Comparison of ENCODE assay signal across 23 cellular contexts in genomic region chr13:47112205-47112896, GRCh38.
A peak's percentile ranks its signal among the peaks of the same experiment; 100 is the strongest.
DNase-seq lines count a peak whose midpoint lies in the region; ATAC-seq and TF ChIP-seq lines count a peak whose summit lies in the region.
"Had no signal": no experiment of that assay in that cellular context is flagged by ENCODE, and none has a peak within 500 bp of the region (broad histone marks: within the 10 kb centered on the region; RNA-seq: fewer than 3 reads in every experiment).

No MANE protein-coding gene starts in this region.

- no peak overlapping the region for H3K14ac ChIP-seq in trophoblast cell (ENCODE audit: low read length)

- H4K20me1 ChIP-seq in GM23248 (ENCODE audit: insufficient read depth): no peaks in the 10 kb centered on the region

- H3K4me3 ChIP-seq in GM23248: no peak overlapping the region
- H3K4me3 ChIP-seq in trophoblast cell (ENCODE audit: low read depth, low read length): no peak overlapping the region
- H3K4me3 ChIP-seq: coronary artery, GM12878, pancreas, right lobe of liver had no signal

- H3F3A ChIP-seq in GM23248 (ENCODE audit: insufficient read depth): peaks cover 33% of the 10 kb centered on the region

- H3K23ac ChIP-seq in trophoblast cell (ENCODE audit: low read length): no peak overlapping the region

- 74% methylated on average over 4 of the region's 4 CpGs for WGBS in GM23248 (ENCODE audit: low coverage in 1 of 2, low lambda C conversion rate in 2 of 2, missing lambda C conversion rate in 2 of 2), 2 experiments
- no CpG with 5 or more reads among the region's 4 CpGs for WGBS in trophoblast cell (ENCODE audit: extremely low coverage, insufficient coverage, insufficient read length)

- H3K9me2 ChIP-seq in GM23248 (ENCODE audit: insufficient read depth): no peaks in the 10 kb centered on the region

- H3K9ac ChIP-seq in GM23248 (no peak overlapping the region), trophoblast cell (ENCODE audit: low read length) (no peak overlapping the region)

- H3K27me3 ChIP-seq in GM23248 (replicated peaks; ENCODE audit: insufficient read depth): no peaks in the 10 kb centered on the region
- H3K27me3 ChIP-seq in foreskin keratinocyte: no peaks in the 10 kb centered on the region
- H3K27me3 ChIP-seq in trophoblast cell (ENCODE audit: insufficient read depth, low read length): no peaks in the 10 kb centered on the region
- H3K27me3 ChIP-seq: pancreas, right lobe of liver had no signal

- no peaks in the 10 kb centered on the region for H3K36me3 ChIP-seq in GM23248 (ENCODE audit: low read depth)
- no peaks in the 10 kb centered on the region for H3K36me3 ChIP-seq in trophoblast cell (ENCODE audit: control insufficient read depth in 1 of 2, insufficient read depth in 2 of 2, low read length in 2 of 2)
- H3K36me3 ChIP-seq: pancreas, right lobe of liver, WERI-Rb-1 had no signal

- H3K79me1 ChIP-seq in trophoblast cell (ENCODE audit: low read length): peaks cover 17% of the 10 kb centered on the region

- H3K4me1 ChIP-seq in GM23248 (ENCODE audit: insufficient read depth) (peaks cover 34% of the 10 kb centered on the region), foreskin keratinocyte (peaks cover 29% of the 10 kb centered on the region), trophoblast cell (ENCODE audit: control insufficient read depth in 1 of 2, insufficient read depth in 2 of 2, low read length in 2 of 2) (peaks cover 21 to 22% of the 10 kb centered on the region in 2 experiments)
- H3K4me1 ChIP-seq: pancreas, right lobe of liver had no signal

- H2AFZ ChIP-seq in GM23248 (0 out of 2 replicates have a peak overlapping the region, but pooled peaks have one; percentile 16), trophoblast cell (ENCODE audit: insufficient read depth, low read length, poor library complexity) (no peak overlapping the region)

- no peaks in the 10 kb centered on the region for H3K79me2 ChIP-seq in GM23248 (ENCODE audit: insufficient read depth)
- no peaks in the 10 kb centered on the region for H3K79me2 ChIP-seq in trophoblast cell (ENCODE audit: control insufficient read depth, insufficient read depth, low read length, poor library complexity)

- CTCF ChIA-PET in RWPE1 (lab: Yijun Ruan, JAX): interaction anchor here (0.6 kb wide), 1 partner anchor 209 kb away, joined by 3 read pairs; no protein-coding TSS in a partner anchor

- H3K4me2 ChIP-seq in GM23248 (ENCODE audit: unreplicated experiment) (no peak overlapping the region), trophoblast cell (ENCODE audit: low read length) (no peak overlapping the region)

- H2BK5ac ChIP-seq in trophoblast cell (ENCODE audit: low read depth, low read length, poor library complexity): no peak overlapping the region

- no peak overlapping the region for H3K4ac ChIP-seq in trophoblast cell (ENCODE audit: low read depth, low read length)

- no peak overlapping the region for H4K12ac ChIP-seq in trophoblast cell (ENCODE audit: low read depth, low read length)

- in situ Hi-C loops in GM23248 (cut with MboI): no loop called here

- POLR2A ChIA-PET in RWPE1 (lab: Yijun Ruan, JAX; ENCODE audit: low non-redundant PET): no interaction called here

- DNase-seq in GM23248 (peak; percentile 59), RWPE1 (ENCODE audit: low spot score) (peak; percentile 30), foreskin keratinocyte (peak in 1 of 2 donors; percentile 56), trophoblast cell (no peak)
- DNase-seq: activated CD8-positive, alpha-beta T cell treated with anti-CD3 and anti-CD28 coated beads, Interleukin-2, amount 10 ng/mL, durations not matched to agents 7 days and 5 days; activated naive CD8-positive, alpha-beta T cell treated with anti-CD3 and anti-CD28 coated beads for 36 hours; activated T-cell treated with anti-CD3 and anti-CD28 coated beads, Interleukin-2, amount 50 U/mL, for 72 hours; GDM1; immature natural killer cell; KG1; NCI-H1092 treated with DMSO at 0.1 percent for 48 hours; NCI-H2107; NCI-H524; pancreas; right lobe of liver; SIG-M5; stimulated activated CD4-positive, alpha-beta T cell treated with anti-CD3 and anti-CD28 coated beads, Interleukin-1b, Interleukin-23, amount 100 ng/mL, for 48 hours; WERI-Rb-1 had no signal

- no peaks in the 10 kb centered on the region for H3K9me3 ChIP-seq in GM23248 (ENCODE audit: low read depth)
- no peaks in the 10 kb centered on the region for H3K9me3 ChIP-seq in trophoblast cell (ENCODE audit: insufficient read depth, low read depth, low read length)
- H3K9me3 ChIP-seq: pancreas, right lobe of liver had no signal

- no peak overlapping the region for H4K91ac ChIP-seq in trophoblast cell (ENCODE audit: low read depth, low read length)

- H2BK120ac ChIP-seq in trophoblast cell (ENCODE audit: insufficient read depth, low read length, poor library complexity): peak overlapping the region; percentile 70

- H3K27ac ChIP-seq in GM23248 (no peak overlapping the region; the same call in 1 of the 2 replicates), RWPE1 (no peak overlapping the region), foreskin keratinocyte (no peak overlapping the region), trophoblast cell (ENCODE audit: low read depth, low read length) (no peak overlapping the region)
- H3K27ac ChIP-seq: coronary artery, pancreas, right lobe of liver, WERI-Rb-1 had no signal

- H3K18ac ChIP-seq in trophoblast cell (ENCODE audit: low read length): no peak overlapping the region

- no peak overlapping the region for H4K8ac ChIP-seq in trophoblast cell (ENCODE audit: low read depth, low read length)

- peak; percentile 79 for ATAC-seq in foreskin keratinocyte
- no peak for ATAC-seq in GM19035 (IDR thresholded peaks at IDR 0.05; ENCODE audit: unreplicated experiment)
- ATAC-seq in GM18858 (IDR thresholded peaks at IDR 0.05; ENCODE audit: unreplicated experiment): no peak
- no peak for ATAC-seq in GM21528 (IDR thresholded peaks at IDR 0.05; ENCODE audit: low FRiP score, unreplicated experiment)
- ATAC-seq: activated CD8-positive, alpha-beta T cell treated with anti-CD3 and anti-CD28 coated beads, Interleukin-2, amount 10 ng/mL, durations not matched to agents 7 days and 5 days; activated T-cell treated with anti-CD3 and anti-CD28 coated beads, Interleukin-2, amount 50 U/mL, for 72 hours; GM12878; pancreas; right lobe of liver had no signal

- H2BK12ac ChIP-seq in trophoblast cell (ENCODE audit: low read length): no peak overlapping the region

- no peak overlapping the region for H2AK5ac ChIP-seq in trophoblast cell (ENCODE audit: low read length)

- TF ChIP-seq CTCF in RWPE1 (conservative IDR thresholded peaks at IDR 0.05; ENCODE audit: low read depth) (no peak), foreskin keratinocyte (conservative IDR thresholded peaks at IDR 0.05) (no peak)

Comparison
In these comparisons a context has a peak if more than half of its experiments do, and no peak if none do; other contexts are left out.
1. DNase-seq: peak in GM23248 (single experiment) and RWPE1 (single experiment); none in trophoblast cell (0 of 2).